ENCODE assay signal across 24 cellular contexts in the genomic region with DNA sequence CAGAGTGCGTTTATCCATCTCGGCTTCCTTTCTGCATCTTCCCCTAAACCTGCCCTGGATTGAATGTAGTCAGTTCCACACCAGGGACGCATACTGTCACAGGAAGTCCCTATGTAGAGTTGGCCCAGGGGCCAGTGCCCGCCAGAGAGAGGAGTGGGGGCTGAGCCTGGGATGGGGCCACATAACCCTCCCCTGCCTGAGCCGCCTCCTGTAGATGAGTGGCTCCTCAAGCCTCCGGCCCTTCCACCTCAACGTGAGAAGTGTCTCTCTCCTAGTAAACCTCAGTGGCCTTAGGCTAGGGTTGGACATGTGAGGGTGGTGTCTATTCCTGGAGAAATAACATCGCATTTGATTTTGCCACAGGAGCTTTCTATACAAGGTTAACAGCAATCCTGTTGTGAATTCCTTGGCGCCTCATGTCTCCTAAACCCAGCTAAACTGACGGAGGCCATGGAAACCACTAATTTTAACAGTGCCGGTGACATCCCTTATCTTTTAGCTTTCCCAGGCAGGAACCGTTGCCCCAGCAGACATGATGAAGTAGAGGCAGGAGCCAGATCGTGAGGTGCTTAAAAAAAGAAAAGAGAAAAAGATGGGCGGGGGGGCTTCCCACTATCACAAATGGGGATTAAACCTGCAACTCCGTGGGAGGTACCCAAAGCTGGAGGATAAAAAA.
"Had no signal": no experiment of that assay in that cellular context is flagged by ENCODE, and none has a peak within 500 bp of the region (broad histone marks: within the 10 kb centered on the region; RNA-seq: fewer than 3 reads in every experiment).

No MANE protein-coding gene starts in this region.

- H3K36me3 ChIP-seq: adrenal gland, heart right ventricle, tibial nerve, uterus had no signal

- H3K4me3 ChIP-seq: adrenal gland, coronary artery, heart right ventricle, lung, tibial nerve, uterus had no signal

- H3K27me3 ChIP-seq: adrenal gland, tibial nerve, uterus had no signal

- DNase-seq: activated CD4-positive, alpha-beta T cell treated with anti-CD3 and anti-CD28 coated beads, Interleukin-2, amount 50 U/mL, for 4 hours; activated CD8-positive, alpha-beta memory T cell treated with anti-CD3 and anti-CD28 coated beads, Interleukin-2, amount 50 U/mL, for 48 hours; activated naive CD4-positive, alpha-beta T cell; activated T-cell treated with anti-CD3 and anti-CD28 coated beads, Interleukin-2, amount 50 U/mL, for 4 hours; adrenal gland; cerebellar nuclear complex; endodermal cell; heart right ventricle; islet precursor cell; left colon; naive B cell; stimulated activated CD4-positive, alpha-beta T cell treated with anti-CD3 and anti-CD28 coated beads, Interleukin-12 subunit alpha, Interleukin-12 subunit beta, amount 100 ng/mL, for 4 hours; stimulated activated CD4-positive, alpha-beta T cell treated with anti-CD3 and anti-CD28 coated beads, Interleukin-4, amount 100 ng/mL, for 4 hours; substantia nigra; T-helper 9 cell; uterus had no signal

- H3K4me1 ChIP-seq: uterus had no signal

- H3K9me3 Mint-ChIP-seq: activated T-cell treated with anti-CD3 and anti-CD28 coated beads, Interleukin-2, amount 50 U/mL, for 4 hours; activated T-helper 2 cell treated with anti-CD3 and anti-CD28 coated beads, Interferon-gamma antibody, Interleukin-2, Interleukin-4, amounts not matched to agents 10 μg/mL and 5 μg/mL and 100 μg/mL, durations not matched to agents 14 hours and 24 hours and 36 hours; endodermal cell; naive B cell; stimulated activated naive CD8-positive, alpha-beta T cell treated with anti-CD3 and anti-CD28 coated beads, Interleukin-15, Interleukin-2, amounts not matched to agents 100 ng/mL and 50 ng/mL, for 24 hours; WTC11 had no signal

- H3K4me3 Mint-ChIP-seq: activated naive CD8-positive, alpha-beta T cell; activated T-cell treated with anti-CD3 and anti-CD28 coated beads, Interleukin-2, amount 50 U/mL, for 4 hours; endodermal cell; naive B cell; stimulated activated naive CD8-positive, alpha-beta T cell treated with anti-CD3 and anti-CD28 coated beads, Interleukin-15, Interleukin-2, amounts not matched to agents 100 ng/mL and 50 ng/mL, for 24 hours; WTC11 had no signal

- H3K27ac Mint-ChIP-seq: activated naive CD8-positive, alpha-beta T cell; activated T-helper 2 cell treated with anti-CD3 and anti-CD28 coated beads, Interferon-gamma antibody, Interleukin-2, Interleukin-4, amounts not matched to agents 10 μg/mL and 5 μg/mL and 100 μg/mL, durations not matched to agents 14 hours and 24 hours and 36 hours; endodermal cell; naive B cell; stimulated activated naive CD8-positive, alpha-beta T cell treated with anti-CD3 and anti-CD28 coated beads, Interleukin-15, Interleukin-2, amounts not matched to agents 100 ng/mL and 50 ng/mL, for 24 hours; WTC11 had no signal

- H3K4me1 Mint-ChIP-seq: endodermal cell, naive B cell, WTC11 had no signal

- H3K36me3 Mint-ChIP-seq: activated naive CD8-positive, alpha-beta T cell; naive B cell; WTC11 had no signal

- H3K27ac ChIP-seq: coronary artery, epithelial cell of prostate, heart right ventricle, uterus had no signal

- H3K9me3 ChIP-seq: adrenal gland, heart right ventricle, tibial nerve, uterus had no signal

- ATAC-seq: activated T-cell treated with anti-CD3 and anti-CD28 coated beads, Interleukin-2, amount 50 U/mL, for 4 hours; left colon; WTC11 had no signal
